In the genomic region with DNA sequence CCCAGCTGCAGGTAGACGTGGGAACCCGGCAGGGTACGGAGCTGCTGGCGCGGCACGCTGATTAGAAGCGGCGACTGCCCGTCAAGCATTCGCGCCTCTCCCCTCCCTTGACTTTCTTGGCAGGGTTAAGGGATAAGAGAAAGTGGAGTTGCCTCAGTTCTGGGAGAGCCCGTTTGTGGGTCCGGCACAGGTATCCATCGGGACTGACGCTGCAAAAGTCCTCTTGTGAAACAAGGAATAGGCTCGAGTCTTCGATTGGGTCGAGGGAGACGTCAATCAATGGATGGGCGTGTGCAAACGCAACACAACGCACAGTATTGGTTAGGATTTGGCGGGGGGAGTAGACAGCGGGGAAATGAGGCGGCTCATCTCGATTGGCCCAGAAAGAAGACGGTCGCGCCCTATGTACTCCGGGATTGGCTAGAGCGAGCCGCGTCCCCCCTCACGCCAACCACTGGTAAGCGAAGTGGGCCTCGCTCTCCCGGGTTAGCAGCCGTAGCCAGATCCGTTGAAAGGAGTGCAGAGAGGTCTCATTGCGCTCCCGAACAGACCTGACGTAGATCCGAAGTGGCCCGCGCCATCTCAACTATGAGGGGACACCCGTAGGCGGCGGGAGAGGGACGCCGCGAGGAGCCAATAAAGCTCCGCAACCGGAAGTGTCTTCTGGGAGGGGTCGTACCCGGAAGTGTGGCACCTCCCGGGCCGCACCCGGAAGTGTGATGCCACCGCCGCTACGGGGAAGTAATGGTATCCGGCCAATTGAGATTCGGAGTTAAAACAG, we compare ENCODE assay signal across 1 cellular context.
TF ChIP-seq lines count a peak whose summit lies in the region.

A gene (plus strand): TSS at position 713 of the 781 bp plus-strand sequence. CDS start 296 bp downstream, outside the sequence.

TF ChIP-seq in HEK293, 187 proteins besides CTCF, POLR2A, EP300 and RAD21 (continued from another document and continues in another):
- TF ChIP-seq ZSCAN30 (tag by site-specific recombination; IDR thresholded peaks at IDR 0.05) (peak; percentile 51; the same call in 1 of the 2 replicates), MZF1 (tag by site-specific recombination; IDR thresholded peaks at IDR 0.05; ENCODE audit: borderline replicate concordance) (0 out of 2 replicates have a peak, but pooled peaks have one; percentile 29), ZNF324 (tag by site-specific recombination; IDR thresholded peaks at IDR 0.05) (no peak), ZNF560 (tag by site-specific recombination; IDR thresholded peaks at IDR 0.05; ENCODE audit: borderline replicate concordance) (no peak), SP7 (tag by site-specific recombination; IDR thresholded peaks at IDR 0.05) (peak; percentile 53), ZFP69B (tag by site-specific recombination; IDR thresholded peaks at IDR 0.05) (no peak), ZNF561 (tag by site-specific recombination; IDR thresholded peaks at IDR 0.05; ENCODE audit: borderline replicate concordance) (peak; percentile 78; the same call in 1 of the 2 replicates), ZBTB20 (tag by site-specific recombination; IDR thresholded peaks at IDR 0.05) (peak; percentile 87), ZBTB17 (tag by site-specific recombination; IDR thresholded peaks at IDR 0.05) (peak; percentile 87), GLI4 (tag by site-specific recombination; IDR thresholded peaks at IDR 0.05) (no peak), GLIS1 (tag by site-specific recombination; IDR thresholded peaks at IDR 0.05) (peak; percentile 32; the same call in 1 of the 2 replicates), KLF9 (tag by site-specific recombination; IDR thresholded peaks at IDR 0.05; ENCODE audit: low read depth) (peak; percentile 28; the same call in 1 of the 2 replicates), KLF8 (tag by site-specific recombination; IDR thresholded peaks at IDR 0.05) (peak; percentile 83), ZNF777 (tag by site-specific recombination; IDR thresholded peaks at IDR 0.05; ENCODE audit: borderline replicate concordance) (no peak; the same call in 1 of the 2 replicates), ZNF335 (tag by site-specific recombination; conservative IDR thresholded peaks at IDR 0.05) (peak; percentile 91), MYNN (tag by site-specific recombination; IDR thresholded peaks at IDR 0.05; ENCODE audit: borderline replicate concordance) (no peak), ZNF114 (tag by site-specific recombination; IDR thresholded peaks at IDR 0.05) (no peak), ZNF2 (tag by site-specific recombination; IDR thresholded peaks at IDR 0.05) (0 out of 2 replicates have a peak, but pooled peaks have one; percentile 17), ZNF776 (tag by site-specific recombination; IDR thresholded peaks at IDR 0.05; ENCODE audit: borderline replicate concordance) (no peak), ZBTB8A (tag by site-specific recombination; IDR thresholded peaks at IDR 0.05) (0 out of 2 replicates have a peak, but pooled peaks have one; percentile 18), ZNF529 (tag by site-specific recombination; IDR thresholded peaks at IDR 0.05; ENCODE audit: insufficient replicate concordance) (no peak), ZNF600 (tag by site-specific recombination; IDR thresholded peaks at IDR 0.05) (0 out of 2 replicates have a peak, but pooled peaks have one; percentile 68), ZNF654 (tag by site-specific recombination; IDR thresholded peaks at IDR 0.05; ENCODE audit: low read depth) (no peak), ZNF239 (tag by site-specific recombination; IDR thresholded peaks at IDR 0.05) (no peak)
- TF ChIP-seq, protein P1, sequence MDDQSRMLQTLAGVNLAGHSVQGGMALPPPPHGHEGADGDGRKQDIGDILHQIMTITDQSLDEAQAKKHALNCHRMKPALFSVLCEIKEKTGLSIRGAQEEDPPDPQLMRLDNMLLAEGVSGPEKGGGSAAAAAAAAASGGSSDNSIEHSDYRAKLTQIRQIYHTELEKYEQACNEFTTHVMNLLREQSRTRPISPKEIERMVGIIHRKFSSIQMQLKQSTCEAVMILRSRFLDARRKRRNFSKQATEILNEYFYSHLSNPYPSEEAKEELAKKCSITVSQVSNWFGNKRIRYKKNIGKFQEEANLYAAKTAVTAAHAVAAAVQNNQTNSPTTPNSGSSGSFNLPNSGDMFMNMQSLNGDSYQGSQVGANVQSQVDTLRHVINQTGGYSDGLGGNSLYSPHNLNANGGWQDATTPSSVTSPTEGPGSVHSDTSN (CRISPR knock-in tag; IDR thresholded peaks at IDR 0.05): peak; percentile 39; the same call in 1 of the 2 replicates
- TF ChIP-seq, protein P2, sequence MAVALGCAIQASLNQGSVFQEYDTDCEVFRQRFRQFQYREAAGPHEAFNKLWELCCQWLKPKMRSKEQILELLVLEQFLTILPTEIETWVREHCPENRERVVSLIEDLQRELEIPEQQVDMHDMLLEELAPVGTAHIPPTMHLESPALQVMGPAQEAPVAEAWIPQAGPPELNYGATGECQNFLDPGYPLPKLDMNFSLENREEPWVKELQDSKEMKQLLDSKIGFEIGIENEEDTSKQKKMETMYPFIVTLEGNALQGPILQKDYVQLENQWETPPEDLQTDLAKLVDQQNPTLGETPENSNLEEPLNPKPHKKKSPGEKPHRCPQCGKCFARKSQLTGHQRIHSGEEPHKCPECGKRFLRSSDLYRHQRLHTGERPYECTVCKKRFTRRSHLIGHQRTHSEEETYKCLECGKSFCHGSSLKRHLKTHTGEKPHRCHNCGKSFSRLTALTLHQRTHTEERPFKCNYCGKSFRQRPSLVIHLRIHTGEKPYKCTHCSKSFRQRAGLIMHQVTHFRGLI (tag by site-specific recombination; IDR thresholded peaks at IDR 0.05): no peak
- TF ChIP-seq, protein P3, sequence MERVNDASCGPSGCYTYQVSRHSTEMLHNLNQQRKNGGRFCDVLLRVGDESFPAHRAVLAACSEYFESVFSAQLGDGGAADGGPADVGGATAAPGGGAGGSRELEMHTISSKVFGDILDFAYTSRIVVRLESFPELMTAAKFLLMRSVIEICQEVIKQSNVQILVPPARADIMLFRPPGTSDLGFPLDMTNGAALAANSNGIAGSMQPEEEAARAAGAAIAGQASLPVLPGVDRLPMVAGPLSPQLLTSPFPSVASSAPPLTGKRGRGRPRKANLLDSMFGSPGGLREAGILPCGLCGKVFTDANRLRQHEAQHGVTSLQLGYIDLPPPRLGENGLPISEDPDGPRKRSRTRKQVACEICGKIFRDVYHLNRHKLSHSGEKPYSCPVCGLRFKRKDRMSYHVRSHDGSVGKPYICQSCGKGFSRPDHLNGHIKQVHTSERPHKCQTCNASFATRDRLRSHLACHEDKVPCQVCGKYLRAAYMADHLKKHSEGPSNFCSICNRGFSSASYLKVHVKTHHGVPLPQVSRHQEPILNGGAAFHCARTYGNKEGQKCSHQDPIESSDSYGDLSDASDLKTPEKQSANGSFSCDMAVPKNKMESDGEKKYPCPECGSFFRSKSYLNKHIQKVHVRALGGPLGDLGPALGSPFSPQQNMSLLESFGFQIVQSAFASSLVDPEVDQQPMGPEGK (tag by site-specific recombination; IDR thresholded peaks at IDR 0.05): peak; percentile 96
- TF ChIP-seq, protein P4, sequence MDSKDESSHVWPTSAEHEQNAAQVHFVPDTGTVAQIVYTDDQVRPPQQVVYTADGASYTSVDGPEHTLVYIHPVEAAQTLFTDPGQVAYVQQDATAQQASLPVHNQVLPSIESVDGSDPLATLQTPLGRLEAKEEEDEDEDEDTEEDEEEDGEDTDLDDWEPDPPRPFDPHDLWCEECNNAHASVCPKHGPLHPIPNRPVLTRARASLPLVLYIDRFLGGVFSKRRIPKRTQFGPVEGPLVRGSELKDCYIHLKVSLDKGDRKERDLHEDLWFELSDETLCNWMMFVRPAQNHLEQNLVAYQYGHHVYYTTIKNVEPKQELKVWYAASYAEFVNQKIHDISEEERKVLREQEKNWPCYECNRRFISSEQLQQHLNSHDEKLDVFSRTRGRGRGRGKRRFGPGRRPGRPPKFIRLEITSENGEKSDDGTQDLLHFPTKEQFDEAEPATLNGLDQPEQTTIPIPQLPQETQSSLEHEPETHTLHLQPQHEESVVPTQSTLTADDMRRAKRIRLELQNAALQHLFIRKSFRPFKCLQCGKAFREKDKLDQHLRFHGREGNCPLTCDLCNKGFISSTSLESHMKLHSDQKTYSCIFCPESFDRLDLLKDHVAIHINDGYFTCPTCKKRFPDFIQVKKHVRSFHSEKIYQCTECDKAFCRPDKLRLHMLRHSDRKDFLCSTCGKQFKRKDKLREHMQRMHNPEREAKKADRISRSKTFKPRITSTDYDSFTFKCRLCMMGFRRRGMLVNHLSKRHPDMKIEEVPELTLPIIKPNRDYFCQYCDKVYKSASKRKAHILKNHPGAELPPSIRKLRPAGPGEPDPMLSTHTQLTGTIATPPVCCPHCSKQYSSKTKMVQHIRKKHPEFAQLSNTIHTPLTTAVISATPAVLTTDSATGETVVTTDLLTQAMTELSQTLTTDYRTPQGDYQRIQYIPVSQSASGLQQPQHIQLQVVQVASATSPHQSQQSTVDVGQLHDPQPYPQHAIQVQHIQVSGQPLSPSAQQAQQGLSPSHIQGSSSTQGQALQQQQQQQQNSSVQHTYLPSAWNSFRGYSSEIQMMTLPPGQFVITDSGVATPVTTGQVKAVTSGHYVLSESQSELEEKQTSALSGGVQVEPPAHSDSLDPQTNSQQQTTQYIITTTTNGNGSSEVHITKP (tag by site-specific recombination; IDR thresholded peaks at IDR 0.05): peak; percentile 82
- TF ChIP-seq, protein P5, sequence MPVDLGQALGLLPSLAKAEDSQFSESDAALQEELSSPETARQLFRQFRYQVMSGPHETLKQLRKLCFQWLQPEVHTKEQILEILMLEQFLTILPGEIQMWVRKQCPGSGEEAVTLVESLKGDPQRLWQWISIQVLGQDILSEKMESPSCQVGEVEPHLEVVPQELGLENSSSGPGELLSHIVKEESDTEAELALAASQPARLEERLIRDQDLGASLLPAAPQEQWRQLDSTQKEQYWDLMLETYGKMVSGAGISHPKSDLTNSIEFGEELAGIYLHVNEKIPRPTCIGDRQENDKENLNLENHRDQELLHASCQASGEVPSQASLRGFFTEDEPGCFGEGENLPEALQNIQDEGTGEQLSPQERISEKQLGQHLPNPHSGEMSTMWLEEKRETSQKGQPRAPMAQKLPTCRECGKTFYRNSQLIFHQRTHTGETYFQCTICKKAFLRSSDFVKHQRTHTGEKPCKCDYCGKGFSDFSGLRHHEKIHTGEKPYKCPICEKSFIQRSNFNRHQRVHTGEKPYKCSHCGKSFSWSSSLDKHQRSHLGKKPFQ (tag by site-specific recombination; IDR thresholded peaks at IDR 0.05): no peak
- TF ChIP-seq, protein P6, sequence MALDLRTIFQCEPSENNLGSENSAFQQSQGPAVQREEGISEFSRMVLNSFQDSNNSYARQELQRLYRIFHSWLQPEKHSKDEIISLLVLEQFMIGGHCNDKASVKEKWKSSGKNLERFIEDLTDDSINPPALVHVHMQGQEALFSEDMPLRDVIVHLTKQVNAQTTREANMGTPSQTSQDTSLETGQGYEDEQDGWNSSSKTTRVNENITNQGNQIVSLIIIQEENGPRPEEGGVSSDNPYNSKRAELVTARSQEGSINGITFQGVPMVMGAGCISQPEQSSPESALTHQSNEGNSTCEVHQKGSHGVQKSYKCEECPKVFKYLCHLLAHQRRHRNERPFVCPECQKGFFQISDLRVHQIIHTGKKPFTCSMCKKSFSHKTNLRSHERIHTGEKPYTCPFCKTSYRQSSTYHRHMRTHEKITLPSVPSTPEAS (tag by site-specific recombination; IDR thresholded peaks at IDR 0.05): no peak
- TF ChIP-seq, protein P7, sequence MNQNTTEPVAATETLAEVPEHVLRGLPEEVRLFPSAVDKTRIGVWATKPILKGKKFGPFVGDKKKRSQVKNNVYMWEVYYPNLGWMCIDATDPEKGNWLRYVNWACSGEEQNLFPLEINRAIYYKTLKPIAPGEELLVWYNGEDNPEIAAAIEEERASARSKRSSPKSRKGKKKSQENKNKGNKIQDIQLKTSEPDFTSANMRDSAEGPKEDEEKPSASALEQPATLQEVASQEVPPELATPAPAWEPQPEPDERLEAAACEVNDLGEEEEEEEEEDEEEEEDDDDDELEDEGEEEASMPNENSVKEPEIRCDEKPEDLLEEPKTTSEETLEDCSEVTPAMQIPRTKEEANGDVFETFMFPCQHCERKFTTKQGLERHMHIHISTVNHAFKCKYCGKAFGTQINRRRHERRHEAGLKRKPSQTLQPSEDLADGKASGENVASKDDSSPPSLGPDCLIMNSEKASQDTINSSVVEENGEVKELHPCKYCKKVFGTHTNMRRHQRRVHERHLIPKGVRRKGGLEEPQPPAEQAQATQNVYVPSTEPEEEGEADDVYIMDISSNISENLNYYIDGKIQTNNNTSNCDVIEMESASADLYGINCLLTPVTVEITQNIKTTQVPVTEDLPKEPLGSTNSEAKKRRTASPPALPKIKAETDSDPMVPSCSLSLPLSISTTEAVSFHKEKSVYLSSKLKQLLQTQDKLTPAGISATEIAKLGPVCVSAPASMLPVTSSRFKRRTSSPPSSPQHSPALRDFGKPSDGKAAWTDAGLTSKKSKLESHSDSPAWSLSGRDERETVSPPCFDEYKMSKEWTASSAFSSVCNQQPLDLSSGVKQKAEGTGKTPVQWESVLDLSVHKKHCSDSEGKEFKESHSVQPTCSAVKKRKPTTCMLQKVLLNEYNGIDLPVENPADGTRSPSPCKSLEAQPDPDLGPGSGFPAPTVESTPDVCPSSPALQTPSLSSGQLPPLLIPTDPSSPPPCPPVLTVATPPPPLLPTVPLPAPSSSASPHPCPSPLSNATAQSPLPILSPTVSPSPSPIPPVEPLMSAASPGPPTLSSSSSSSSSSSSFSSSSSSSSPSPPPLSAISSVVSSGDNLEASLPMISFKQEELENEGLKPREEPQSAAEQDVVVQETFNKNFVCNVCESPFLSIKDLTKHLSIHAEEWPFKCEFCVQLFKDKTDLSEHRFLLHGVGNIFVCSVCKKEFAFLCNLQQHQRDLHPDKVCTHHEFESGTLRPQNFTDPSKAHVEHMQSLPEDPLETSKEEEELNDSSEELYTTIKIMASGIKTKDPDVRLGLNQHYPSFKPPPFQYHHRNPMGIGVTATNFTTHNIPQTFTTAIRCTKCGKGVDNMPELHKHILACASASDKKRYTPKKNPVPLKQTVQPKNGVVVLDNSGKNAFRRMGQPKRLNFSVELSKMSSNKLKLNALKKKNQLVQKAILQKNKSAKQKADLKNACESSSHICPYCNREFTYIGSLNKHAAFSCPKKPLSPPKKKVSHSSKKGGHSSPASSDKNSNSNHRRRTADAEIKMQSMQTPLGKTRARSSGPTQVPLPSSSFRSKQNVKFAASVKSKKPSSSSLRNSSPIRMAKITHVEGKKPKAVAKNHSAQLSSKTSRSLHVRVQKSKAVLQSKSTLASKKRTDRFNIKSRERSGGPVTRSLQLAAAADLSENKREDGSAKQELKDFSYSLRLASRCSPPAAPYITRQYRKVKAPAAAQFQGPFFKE (tag by site-specific recombination; IDR thresholded peaks at IDR 0.05; ENCODE audit: borderline replicate concordance): no peak
- TF ChIP-seq, protein P8, sequence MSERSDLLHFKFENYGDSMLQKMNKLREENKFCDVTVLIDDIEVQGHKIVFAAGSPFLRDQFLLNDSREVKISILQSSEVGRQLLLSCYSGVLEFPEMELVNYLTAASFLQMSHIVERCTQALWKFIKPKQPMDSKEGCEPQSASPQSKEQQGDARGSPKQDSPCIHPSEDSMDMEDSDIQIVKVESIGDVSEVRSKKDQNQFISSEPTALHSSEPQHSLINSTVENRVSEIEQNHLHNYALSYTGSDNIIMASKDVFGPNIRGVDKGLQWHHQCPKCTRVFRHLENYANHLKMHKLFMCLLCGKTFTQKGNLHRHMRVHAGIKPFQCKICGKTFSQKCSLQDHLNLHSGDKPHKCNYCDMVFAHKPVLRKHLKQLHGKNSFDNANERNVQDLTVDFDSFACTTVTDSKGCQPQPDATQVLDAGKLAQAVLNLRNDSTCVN (tag by site-specific recombination; optimal IDR thresholded peaks at IDR 0.05): peak; percentile 36
